8 cellular contexts compared by ENCODE assay signal in genomic region chr16:29169295-29169994, GRCh38.
DNase-seq lines count a peak whose midpoint lies in the region; ATAC-seq, FAIRE-seq and TF ChIP-seq lines count a peak whose summit lies in the region.
"Not testable (repeated sequence)": the region's sequence is repeated elsewhere in the genome, so short reads cannot be mapped to it uniquely, and the experiment has no call there.

No MANE protein-coding gene starts in this region.

- DNase-seq in AG10803 (ENCODE audit: low read depth) (peak; percentile 82), GM04504 (ENCODE audit: low read depth) (peak; percentile 32), NCI-H524 treated with DMSO at 0.1 percent for 48 hours (lab: John Stamatoyannopoulos, UW) (peak; percentile 56), right cardiac atrium (peak in 2 of 3 donors; percentile 64 to 66), myocyte (ENCODE audit: low read depth) (peak; percentile 71), suprapubic skin (ENCODE audit: low spot score in 2 of 2) (peak in 1 of 2 donors; percentile 84)
- not testable (repeated sequence) for DNase-seq in K562 (ENCODE audit: extremely low read depth in 1 of 4, low spot score in 3 of 4)

- H3K9me3 ChIP-seq in K562 (replicated peaks; ENCODE audit: control insufficient read depth, insufficient read depth, low read depth, low read length); right cardiac atrium (ENCODE audit: control insufficient read depth, low read length); suprapubic skin: not testable (repeated sequence)
- peaks cover 0 to 12% (median 0%) of the 10 kb centered on the region in 3 donors for H3K9me3 ChIP-seq in gastroesophageal sphincter

- not testable (repeated sequence) for H3K79me2 ChIP-seq in K562 (ENCODE audit: control insufficient read depth, insufficient read depth, low read length)

- TF ChIP-seq RAD21 in K562 (CRISPR knock-in tag; conservative IDR thresholded peaks at IDR 0.05 in 1 of 2, IDR thresholded peaks at IDR 0.05 in 1 of 2) = not testable (repeated sequence)

- not testable (repeated sequence) for H2AFZ ChIP-seq in K562 (ENCODE audit: low read depth, low read length)

- ATAC-seq in K562 = not testable (repeated sequence)
- ATAC-seq in gastroesophageal sphincter (peak; percentile 39), right cardiac atrium (peak; percentile 54 to 66)

- H3K4me1 ChIP-seq in K562 (replicated peaks in 1 of 2; ENCODE audit: control insufficient read depth in 2 of 2, insufficient read depth in 2 of 2, low read length in 2 of 2); right cardiac atrium (ENCODE audit: control insufficient read depth, insufficient read depth, low read length); suprapubic skin: not testable (repeated sequence)
- H3K4me1 ChIP-seq in gastroesophageal sphincter = peaks cover 0 to 20% (median 4%) of the 10 kb centered on the region in 3 donors

- TF ChIP-seq POLR2A in K562 (conservative IDR thresholded peaks at IDR 0.05); gastroesophageal sphincter (IDR thresholded peaks at IDR 0.05); suprapubic skin (IDR thresholded peaks at IDR 0.05): not testable (repeated sequence)

- H4K20me1 ChIP-seq in K562 (replicated peaks; ENCODE audit: control insufficient read depth, insufficient read depth, low read length) = not testable (repeated sequence)

- H3K27ac ChIP-seq in K562 (ENCODE audit: extremely low read depth, low read depth, low read length) = not testable (repeated sequence)
- H3K27ac ChIP-seq in gastroesophageal sphincter (peak overlapping the region in 2 of 4 donors; percentile 48 to 62), right cardiac atrium (ENCODE audit: low read length) (peak overlapping the region; percentile 43), suprapubic skin (peak overlapping the region; percentile 54)

- 13% methylated on average over 10 of the region's 16 CpGs for WGBS in K562 (ENCODE audit: insufficient coverage, low coverage, missing lambda C conversion rate)
- 0 to 64% methylated on average over 2 to 3 of the region's 16 CpGs for WGBS in gastroesophageal sphincter (ENCODE audit: low coverage in 1 of 2), 2 donors
- WGBS in right cardiac atrium = 48% methylated on average over 16 of the region's 16 CpGs
- WGBS in suprapubic skin = 54% methylated on average over 14 of the region's 16 CpGs

- not testable (repeated sequence) for TF ChIP-seq EP300 in K562 (IDR thresholded peaks at IDR 0.05; ENCODE audit: low read length); gastroesophageal sphincter (IDR thresholded peaks at IDR 0.05); suprapubic skin (IDR thresholded peaks at IDR 0.05)

- H3K27me3 ChIP-seq in K562 (ENCODE audit: control insufficient read depth in 2 of 2, insufficient read depth in 2 of 2, low read length in 2 of 2) = peaks cover 13 to 46% of the 10 kb centered on the region in 2 experiments; a peak in 3 of 5 replicates
- not testable (repeated sequence) for H3K27me3 ChIP-seq in gastroesophageal sphincter; right cardiac atrium (ENCODE audit: control insufficient read depth, insufficient read depth); suprapubic skin

- FAIRE-seq in K562 (lab: Jason Lieb, UNC) = not testable (repeated sequence)

- POLR2A ChIA-PET in K562 (lab: Yijun Ruan, JAX) = not testable (repeated sequence)

- not testable (repeated sequence) for H3K9ac ChIP-seq in K562 (ENCODE audit: insufficient read depth in 1 of 2, low read depth in 2 of 2, low read length in 2 of 2)

- intact Hi-C loops in K562 (cut with micrococcal nuclease); right cardiac atrium (cut with DNase I): not testable (repeated sequence)

- 0 out of 2 replicates have a peak, but pooled peaks have one; percentile 1 for TF ChIP-seq CTCF in AG10803 (conservative IDR thresholded peaks at IDR 0.05; ENCODE audit: low read length)
- TF ChIP-seq CTCF in K562 (IDR thresholded peaks at IDR 0.05 in 2 of 3, conservative IDR thresholded peaks at IDR 0.05 in 1 of 3; ENCODE audit: insufficient read depth in 2 of 3, low read depth in 1 of 3, low read length in 3 of 3); gastroesophageal sphincter (IDR thresholded peaks at IDR 0.05); suprapubic skin (IDR thresholded peaks at IDR 0.05): not testable (repeated sequence)

- not testable (repeated sequence) for BruUV-seq in K562 (replicated peaks; lab: Mats Ljungman, UMichigan)

- not testable (repeated sequence) for H3K4me2 ChIP-seq in K562 (ENCODE audit: insufficient read depth, low read length)

- H3K36me3 ChIP-seq in K562 (ENCODE audit: control insufficient read depth, insufficient read depth, low read length); gastroesophageal sphincter; suprapubic skin: not testable (repeated sequence)

- H3K9me1 ChIP-seq in K562 (ENCODE audit: control insufficient read depth, insufficient read depth, low read length) = not testable (repeated sequence)

- H3K4me3 ChIP-seq in AG10803 (ENCODE audit: low read length); K562; gastroesophageal sphincter; right cardiac atrium (ENCODE audit: low read length); suprapubic skin: not testable (repeated sequence)

- in situ Hi-C loops in K562 (cut with MboI) = not testable (repeated sequence)

- CTCF ChIA-PET in K562 (lab: Yijun Ruan, JAX; ENCODE audit: low intra/inter-chr PET ratio) = not testable (repeated sequence)

TF ChIP-seq in K562, 482 proteins besides CTCF, POLR2A, EP300 and RAD21:
- TF ChIP-seq ZNF263 (CRISPR knock-in tag; IDR thresholded peaks at IDR 0.05; ENCODE audit: borderline replicate concordance) = peak; percentile 82
